Comparison of ENCODE assay signal across 18 cellular contexts in the genomic region with DNA sequence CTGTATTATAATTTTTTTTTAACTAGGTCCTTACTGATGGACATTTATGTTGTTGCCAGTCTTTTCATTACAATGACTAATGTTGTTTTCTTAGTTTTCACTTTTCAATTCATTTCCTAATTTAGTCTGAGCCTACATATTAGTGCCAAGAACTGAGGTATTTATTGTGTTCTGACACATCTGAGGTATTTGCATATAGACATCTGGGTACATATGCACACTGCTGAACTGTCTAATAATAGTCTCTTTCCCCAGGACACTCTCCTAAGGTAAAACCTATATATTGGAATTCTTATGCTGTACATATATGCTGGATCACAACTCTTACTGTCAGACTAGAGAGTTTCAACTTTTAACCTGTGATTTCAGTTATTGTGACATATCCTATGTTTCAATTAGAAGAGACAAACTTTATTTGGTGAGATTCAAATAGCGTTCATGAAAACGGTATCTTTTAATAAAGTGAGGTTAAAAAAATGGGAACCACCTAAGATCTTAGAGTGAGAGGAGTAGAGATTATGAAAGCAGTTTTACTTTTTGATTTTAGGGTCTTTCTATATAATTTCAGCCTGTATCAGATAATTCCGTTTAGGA.
DNase-seq lines count a peak whose midpoint lies in the region; ATAC-seq, FAIRE-seq and TF ChIP-seq lines count a peak whose summit lies in the region.
"Had no signal": no experiment of that assay in that cellular context is flagged by ENCODE, and none has a peak within 500 bp of the region (broad histone marks: within the 10 kb centered on the region; RNA-seq: fewer than 3 reads in every experiment).

No MANE protein-coding gene starts in this region.

- H3K4me1 Mint-ChIP-seq in activated CD4-positive, alpha-beta T cell treated with anti-CD3 and anti-CD28 coated beads for 36 hours = no peaks in the 10 kb centered on the region
- H3K4me1 Mint-ChIP-seq in activated CD4-positive, alpha-beta T cell treated with anti-CD3 and anti-CD28 coated beads, Interleukin-2, amount 10 ng/mL, durations not matched to agents 24 days and 14 days = peaks cover 2% of the 10 kb centered on the region

- H3F3A ChIP-seq in smooth muscle cell (ENCODE audit: low read depth) = peaks cover 6% of the 10 kb centered on the region

- H3K27me3 Mint-ChIP-seq in activated CD4-positive, alpha-beta T cell treated with anti-CD3 and anti-CD28 coated beads for 36 hours = no peaks in the 10 kb centered on the region
- no peaks in the 10 kb centered on the region for H3K27me3 Mint-ChIP-seq in activated CD4-positive, alpha-beta T cell treated with anti-CD3 and anti-CD28 coated beads, Interleukin-2, amount 10 ng/mL, durations not matched to agents 24 days and 14 days

- intact Hi-C loops in Panc1 (cut with micrococcal nuclease; ENCODE audit: unreplicated experiment) (loop anchor here (10.0 kb wide), 2 partner anchors 138 to 162 kb away; no protein-coding TSS in a partner anchor), sigmoid colon (cut with DNase I) (no loop called here)
- intact Hi-C loops in activated CD4-positive, alpha-beta T cell treated with anti-CD3 and anti-CD28 coated beads for 36 hours (cut with DNase I, micrococcal nuclease) = no loop called here
- intact Hi-C loops in activated CD4-positive, alpha-beta T cell treated with anti-CD3 and anti-CD28 coated beads, Interleukin-2, amount 10 ng/mL, durations not matched to agents 24 days and 14 days (cut with micrococcal nuclease) = loop anchor here (10.0 kb wide), 1 partner anchor 152 kb away; no protein-coding TSS in a partner anchor

- CTCF ChIA-PET in Panc1 (lab: Charles Lee) = no interaction called here
- CTCF ChIA-PET in activated CD4-positive, alpha-beta T cell treated with anti-CD3 and anti-CD28 coated beads for 36 hours (lab: Charles Lee) = no interaction called here

- H3K27me3 ChIP-seq in Panc1 (ENCODE audit: control insufficient read depth, insufficient read depth, low read length) (no peaks in the 10 kb centered on the region), smooth muscle cell (ENCODE audit: low read depth) (no peaks in the 10 kb centered on the region), sigmoid colon (no peaks in the 10 kb centered on the region)
- H3K27me3 ChIP-seq: BLaER1 treated with 17β-estradiol and CSF1 and Interleukin-3, amounts not matched to agents 10 nM and 100 nM had no signal

- TF ChIP-seq EP300 in sigmoid colon (IDR thresholded peaks at IDR 0.05) = no peak

- TF ChIP-seq POLR2A in GM12891 (IDR thresholded peaks at IDR 0.05; ENCODE audit: low read depth, low read length) (no peak), sigmoid colon (IDR thresholded peaks at IDR 0.05) (no peak)

- no peak for TF ChIP-seq CTCF in Panc1 (IDR thresholded peaks at IDR 0.05)
- no peak for TF ChIP-seq CTCF in smooth muscle cell (IDR thresholded peaks at IDR 0.05; ENCODE audit: borderline replicate concordance, insufficient read depth, poor library complexity, severe bottlenecking)
- TF ChIP-seq CTCF in sigmoid colon (IDR thresholded peaks at IDR 0.05) = no peak

- H2AFZ ChIP-seq in smooth muscle cell (ENCODE audit: low read depth) = peak overlapping the region; percentile 5
- H2AFZ ChIP-seq: GM23248 had no signal

- ATAC-seq in Panc1 = no peak
- no peak for ATAC-seq in activated CD4-positive, alpha-beta T cell treated with anti-CD3 and anti-CD28 coated beads for 36 hours
- ATAC-seq: CD8-positive, alpha-beta T cell had no signal

- H3K36me3 Mint-ChIP-seq in activated CD4-positive, alpha-beta T cell treated with anti-CD3 and anti-CD28 coated beads for 36 hours (ENCODE audit: low read depth) = no peaks in the 10 kb centered on the region
- H3K36me3 Mint-ChIP-seq in activated CD4-positive, alpha-beta T cell treated with anti-CD3 and anti-CD28 coated beads, Interleukin-2, amount 10 ng/mL, durations not matched to agents 24 days and 14 days (ENCODE audit: low read depth) = no peaks in the 10 kb centered on the region
- H3K36me3 Mint-ChIP-seq: CD8-positive, alpha-beta T cell had no signal

- no peaks in the 10 kb centered on the region for H3K4me1 ChIP-seq in Panc1 (ENCODE audit: control insufficient read depth, insufficient read depth, low read length)
- no peaks in the 10 kb centered on the region for H3K4me1 ChIP-seq in smooth muscle cell (ENCODE audit: low read depth)
- H3K4me1 ChIP-seq in sigmoid colon = peaks cover 0 to 29% (median 10%) of the 10 kb centered on the region in 4 donors

- H3K27ac ChIP-seq in Panc1 (ENCODE audit: low read length) (peak overlapping the region; percentile 23; the same call in 1 of the 2 replicates), smooth muscle cell (ENCODE audit: low read depth) (no peak overlapping the region), sigmoid colon (no peak overlapping the region)
- H3K27ac ChIP-seq: BLaER1 treated with 17β-estradiol and CSF1 and Interleukin-3, amounts not matched to agents 10 nM and 100 nM; GM23248 had no signal

- no peaks in the 10 kb centered on the region for H3K9me3 Mint-ChIP-seq in activated CD4-positive, alpha-beta T cell treated with anti-CD3 and anti-CD28 coated beads for 36 hours (ENCODE audit: low read depth)
- H3K9me3 Mint-ChIP-seq in activated CD4-positive, alpha-beta T cell treated with anti-CD3 and anti-CD28 coated beads, Interleukin-2, amount 10 ng/mL, durations not matched to agents 24 days and 14 days = no peaks in the 10 kb centered on the region
- H3K9me3 Mint-ChIP-seq: CD8-positive, alpha-beta T cell had no signal

- no peak overlapping the region for H3K4me2 ChIP-seq in smooth muscle cell
- H3K4me2 ChIP-seq: BLaER1 treated with 17β-estradiol and CSF1 and Interleukin-3, amounts not matched to agents 10 nM and 100 nM; SK-N-SH had no signal

- no peaks in the 10 kb centered on the region for H3K79me2 ChIP-seq in smooth muscle cell (ENCODE audit: low read depth)

- H3K4me3 Mint-ChIP-seq in activated CD4-positive, alpha-beta T cell treated with anti-CD3 and anti-CD28 coated beads for 36 hours = no peak overlapping the region
- no peak overlapping the region for H3K4me3 Mint-ChIP-seq in activated CD4-positive, alpha-beta T cell treated with anti-CD3 and anti-CD28 coated beads, Interleukin-2, amount 10 ng/mL, durations not matched to agents 24 days and 14 days
- H3K4me3 Mint-ChIP-seq: CD8-positive, alpha-beta T cell had no signal

- in situ Hi-C loops in Panc1 (cut with HindIII; ENCODE audit: low pct_unique_long_range_greater_than_20kb, low sequenced_read_pairs) = no loop called here

- no peak overlapping the region for H3K27ac Mint-ChIP-seq in activated CD4-positive, alpha-beta T cell treated with anti-CD3 and anti-CD28 coated beads for 36 hours
- no peak overlapping the region for H3K27ac Mint-ChIP-seq in activated CD4-positive, alpha-beta T cell treated with anti-CD3 and anti-CD28 coated beads, Interleukin-2, amount 10 ng/mL, durations not matched to agents 24 days and 14 days
- H3K27ac Mint-ChIP-seq: CD8-positive, alpha-beta T cell had no signal

- H3K9ac ChIP-seq in smooth muscle cell (ENCODE audit: low read depth) = no peak overlapping the region
- H3K9ac ChIP-seq: BLaER1 treated with 17β-estradiol and CSF1 and Interleukin-3, amounts not matched to agents 10 nM and 100 nM; GM23248; SK-N-SH had no signal

- DNase-seq in GM12891 (ENCODE audit: insufficient read length, low spot score) (no peak), Panc1 (ENCODE audit: low read depth, low spot score) (no peak), dermis microvascular lymphatic vessel endothelial cell (ENCODE audit: low read depth in 2 of 2) (peak; percentile 0 to 41), smooth muscle cell (lab: John Stamatoyannopoulos, UW; ENCODE audit: unreplicated experiment) (no peak), sigmoid colon (no peak)
- no peak for DNase-seq in activated CD4-positive, alpha-beta T cell treated with anti-CD3 and anti-CD28 coated beads for 36 hours
- DNase-seq in activated CD4-positive, alpha-beta T cell treated with anti-CD3 and anti-CD28 coated beads, Interleukin-2, amount 10 ng/mL, durations not matched to agents 24 days and 14 days = no peak
- DNase-seq: CD8-positive, alpha-beta T cell; DMS53; GM23248; HCEC 1CT; NCI-H1105; NCI-H2081 treated with DMSO at 0.1 percent for 48 hours; NCI-H446 treated with DMSO at 0.1 percent for 48 hours; SHP77 treated with DMSO at 0.1 percent for 48 hours; SK-N-SH had no signal

- H4K20me1 ChIP-seq in smooth muscle cell (ENCODE audit: low read depth) = no peaks in the 10 kb centered on the region
- H4K20me1 ChIP-seq: BLaER1 treated with 17β-estradiol and CSF1 and Interleukin-3, amounts not matched to agents 10 nM and 100 nM had no signal

- WGBS in smooth muscle cell (ENCODE audit: low lambda C conversion rate) = 75% methylated on average over 3 of the region's 3 CpGs
- WGBS in sigmoid colon, 2 donors = 63 to 69% methylated on average over 3 of the region's 3 CpGs

- no TSS peak for BruUV-seq in Panc1 (replicated peaks; lab: Mats Ljungman, UMichigan)

- POLR2A ChIA-PET in Panc1 (lab: Charles Lee) = no interaction called here
- POLR2A ChIA-PET in activated CD4-positive, alpha-beta T cell treated with anti-CD3 and anti-CD28 coated beads for 36 hours (lab: Charles Lee) = no interaction called here

- H3K9me3 ChIP-seq in Panc1 (ENCODE audit: control insufficient read depth, insufficient read depth, low read depth, low read length) = no peaks in the 10 kb centered on the region
- no peaks in the 10 kb centered on the region for H3K9me3 ChIP-seq in smooth muscle cell (replicated peaks; ENCODE audit: low read depth)
- no peaks in the 10 kb centered on the region for H3K9me3 ChIP-seq in sigmoid colon
- H3K9me3 ChIP-seq: SK-N-SH had no signal

- no peaks in the 10 kb centered on the region for H3K36me3 ChIP-seq in Panc1 (ENCODE audit: control insufficient read depth, insufficient read depth, low read length)
- H3K36me3 ChIP-seq in smooth muscle cell (ENCODE audit: low read depth) = no peaks in the 10 kb centered on the region
- no peaks in the 10 kb centered on the region for H3K36me3 ChIP-seq in sigmoid colon
- H3K36me3 ChIP-seq: BLaER1 treated with 17β-estradiol and CSF1 and Interleukin-3, amounts not matched to agents 10 nM and 100 nM had no signal

- H3K4me3 ChIP-seq in Panc1 (ENCODE audit: low read depth in 2 of 2, low read length in 2 of 2) (no peak overlapping the region), smooth muscle cell (no peak overlapping the region), sigmoid colon (no peak overlapping the region)
- H3K4me3 ChIP-seq: BLaER1 treated with 17β-estradiol and CSF1 and Interleukin-3, amounts not matched to agents 10 nM and 100 nM; GM23248 had no signal

- FAIRE-seq in GM12891 (lab: Jason Lieb, UNC) = peak; percentile 31
- FAIRE-seq: GM19239 had no signal

TF ChIP-seq in GM12891, 5 proteins besides CTCF, POLR2A, EP300 and RAD21:
- TF ChIP-seq SPI1 (IDR thresholded peaks at IDR 0.05; ENCODE audit: low read depth, low read length) (no peak), TAF1 (IDR thresholded peaks at IDR 0.05; ENCODE audit: low read depth, low read length) (no peak), POLR2AphosphoS5 (IDR thresholded peaks at IDR 0.05; ENCODE audit: low read depth, low read length) (no peak), POU2F2 (IDR thresholded peaks at IDR 0.05; ENCODE audit: low read depth, low read length) (no peak), PAX5 (IDR thresholded peaks at IDR 0.05; ENCODE audit: insufficient read depth, low read length, severe bottlenecking) (no peak)

Comparison
In these comparisons a context has a peak if more than half of its experiments do, and no peak if none do; other contexts are left out.
1. intact Hi-C loops: an anchor here in Panc1 (10.0 kb wide) and activated CD4-positive, alpha-beta T cell treated with anti-CD3 and anti-CD28 coated beads, Interleukin-2, amount 10 ng/mL, durations not matched to agents 24 days and 14 days (10.0 kb wide); none called in sigmoid colon and activated CD4-positive, alpha-beta T cell treated with anti-CD3 and anti-CD28 coated beads for 36 hours.
2. DNase-seq: peak in dermis microvascular lymphatic vessel endothelial cell (2 of 2); none in GM12891 (single experiment), Panc1 (single experiment), smooth muscle cell (single experiment), sigmoid colon (single experiment), activated CD4-positive, alpha-beta T cell treated with anti-CD3 and anti-CD28 coated beads for 36 hours (single experiment) and activated CD4-positive, alpha-beta T cell treated with anti-CD3 and anti-CD28 coated beads, Interleukin-2, amount 10 ng/mL, durations not matched to agents 24 days and 14 days (single experiment).